8 cellular contexts compared by ENCODE assay signal in the genomic region with DNA sequence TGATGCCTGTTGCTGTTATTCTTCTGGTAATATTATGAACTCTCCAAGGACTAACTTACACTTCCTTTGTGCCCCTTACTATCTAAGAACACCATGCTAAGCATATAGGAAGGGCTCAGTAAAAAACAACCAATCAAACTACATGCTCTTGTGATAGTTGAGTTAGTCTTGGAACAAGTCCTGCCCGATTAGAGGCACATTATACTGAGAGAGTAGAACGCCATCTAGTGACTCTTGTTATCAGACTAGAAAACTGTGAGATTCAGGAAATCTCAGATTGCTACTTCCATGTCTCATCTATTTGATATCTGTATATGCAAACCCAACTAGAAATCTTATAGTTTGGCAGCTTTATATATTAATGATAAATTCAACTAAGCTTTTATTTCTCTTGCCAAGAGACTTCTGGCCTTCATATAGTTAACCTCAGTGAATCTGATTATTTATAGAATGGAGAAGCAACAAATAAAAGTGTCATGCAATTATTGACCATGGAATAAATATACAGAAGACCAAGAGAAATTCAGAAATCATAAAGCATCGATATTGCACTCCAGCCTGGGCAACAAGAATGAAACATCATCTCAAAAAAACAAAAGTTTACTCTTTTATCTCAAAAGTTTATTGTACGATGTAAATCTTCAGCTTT. TPM values are rescaled to one million over a fixed set of nuclear protein-coding genes. Genes with fewer than 3 reads are reported as not detected.
DNase-seq lines count a peak whose midpoint lies in the region; ATAC-seq, FAIRE-seq and TF ChIP-seq lines count a peak whose summit lies in the region.

No MANE protein-coding gene starts in this region.

- H3K9me3 ChIP-seq in WERI-Rb-1 (ENCODE audit: severe bottlenecking): no peaks in the 10 kb centered on the region

- H3K4me3 ChIP-seq in AG10803 (ENCODE audit: low read length): no peak overlapping the region
- H3K4me3 ChIP-seq in WERI-Rb-1 (ENCODE audit: low read depth, low read length): no peak overlapping the region

- FAIRE-seq in GM18507 (lab: Jason Lieb, UNC): peak; percentile 67

- H3K27me3 ChIP-seq in WERI-Rb-1 (ENCODE audit: insufficient read depth, low read depth, severe bottlenecking): no peaks in the 10 kb centered on the region

- no peak for ATAC-seq in GM19035 (IDR thresholded peaks at IDR 0.05; ENCODE audit: unreplicated experiment)
- ATAC-seq in GM19463 (IDR thresholded peaks at IDR 0.05; ENCODE audit: unreplicated experiment): no peak

- no peak overlapping the region for H3K27ac ChIP-seq in WERI-Rb-1

- TF ChIP-seq CTCF in AG10803 (conservative IDR thresholded peaks at IDR 0.05; ENCODE audit: low read length) (peak; percentile 86), WERI-Rb-1 (IDR thresholded peaks at IDR 0.05; ENCODE audit: low read depth, low read length) (peak; percentile 56; the same call in 1 of the 2 replicates)

- DNase-seq in AG10803 (ENCODE audit: low read depth): peak; percentile 77
- DNase-seq in GM18507 (ENCODE audit: extremely low spot score, insufficient read length, low read depth): no peak
- DNase-seq in NCI-H2171 treated with DMSO at 0.1 percent for 48 hours (lab: John Stamatoyannopoulos, UW): peak; percentile 87
- no peak for DNase-seq in WERI-Rb-1
- DNase-seq in germinal center (ENCODE audit: low spot score): peak; percentile 72
- peak; percentile 80 for DNase-seq in renal cortical epithelial cell (ENCODE audit: low read depth)

- H3K36me3 ChIP-seq in WERI-Rb-1: no peaks in the 10 kb centered on the region

RNA-seq across cellular contexts. Expression of a gene that starts 7.8 kb away (rescaled TPM):
- 23.4 and 45.6 TPM in 2 replicates for total RNA-seq in renal cortical epithelial cell

Comparison
In these comparisons a context has a peak if more than half of its experiments do, and no peak if none do; other contexts are left out.
1. DNase-seq: peak in AG10803 (single experiment), NCI-H2171 treated with DMSO at 0.1 percent for 48 hours (single experiment), germinal center (single experiment) and renal cortical epithelial cell (single experiment); none in GM18507 (single experiment) and WERI-Rb-1 (single experiment).